Comparison of ENCODE assay signal across 8 cellular contexts in the genomic region with DNA sequence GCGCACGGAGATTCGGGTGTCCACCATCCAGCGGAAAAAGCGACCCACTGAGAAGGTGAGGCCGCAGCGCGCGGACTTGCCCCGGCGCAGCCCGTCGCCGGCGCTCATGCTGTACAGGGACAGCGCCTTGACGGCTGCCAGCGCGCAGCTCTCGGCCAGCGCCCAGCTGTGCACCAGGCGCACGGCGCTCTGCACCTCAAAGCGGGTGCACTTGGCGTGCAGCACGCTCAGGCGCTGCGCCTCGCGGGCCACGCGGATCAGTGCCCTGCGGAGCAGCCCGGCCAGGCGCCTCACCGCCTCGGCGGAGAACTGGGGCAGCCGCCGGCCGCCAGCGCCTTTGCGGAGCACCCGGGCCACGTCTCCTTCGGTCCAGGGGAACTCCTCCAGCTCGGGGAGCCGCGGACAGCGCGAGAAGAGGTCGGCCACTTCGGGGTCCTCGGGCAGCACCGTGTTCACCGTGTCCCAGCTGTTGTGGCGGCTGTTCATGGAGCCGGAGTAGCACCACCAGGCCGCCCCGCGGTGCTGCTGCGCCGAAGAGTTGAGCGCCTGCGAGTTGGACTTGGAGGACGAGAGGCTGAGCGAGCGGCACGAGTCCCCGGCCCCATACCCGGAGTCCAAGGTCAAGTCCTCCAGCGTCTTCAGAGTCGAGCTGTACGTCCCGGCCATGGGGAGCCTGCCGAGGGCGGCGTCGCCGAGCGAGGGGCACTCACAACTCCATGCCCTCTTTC. TPM values are rescaled to one million over a fixed set of nuclear protein-coding genes. Genes with fewer than 3 reads are reported as not detected.
DNase-seq lines count a peak whose midpoint lies in the region; ATAC-seq, FAIRE-seq and TF ChIP-seq lines count a peak whose summit lies in the region.

No MANE protein-coding gene starts in this region.

- H3K9me3 ChIP-seq in AG04450 (ENCODE audit: control insufficient read depth, insufficient read depth, low read length) (no peaks in the 10 kb centered on the region; the same call in 1 of the 2 replicates), spleen (no peaks in the 10 kb centered on the region)

- POLR2A ChIA-PET in AG04450 (lab: Yijun Ruan, JAX): interaction anchor here (1.1 to 2.4 kb wide), 6 partner anchors 82 to 186 kb away, joined by 3 to 17 read pairs (median 4); no protein-coding TSS in a partner anchor

- no peak for FAIRE-seq in bronchial epithelial cell (lab: Jason Lieb, UNC)

- H3K27me3 ChIP-seq in AG04450 (ENCODE audit: control insufficient read depth, insufficient read depth, low read length) (peaks cover 24% of the 10 kb centered on the region), bronchial epithelial cell (ENCODE audit: control insufficient read depth, insufficient read depth, low read length) (no peaks in the 10 kb centered on the region), spleen (replicated peaks in 1 of 7) (peaks cover 0 to 58% (median 23%) of the 10 kb centered on the region in 7 donors)

- H3K4me3 ChIP-seq in AG04450 (ENCODE audit: low read depth, low read length): peak overlapping the region; percentile 63
- peak overlapping the region; percentile 43 for H3K4me3 ChIP-seq in Jurkat, Clone E6-1 (ENCODE audit: low read length)
- peak overlapping the region; percentile 48 for H3K4me3 ChIP-seq in bronchial epithelial cell (ENCODE audit: low read depth, low read length)
- H3K4me3 ChIP-seq in spleen: peak overlapping the region; percentile 49 to 78 (median 64)

- H3K36me3 ChIP-seq in bronchial epithelial cell (ENCODE audit: control insufficient read depth, insufficient read depth, low read length): no peaks in the 10 kb centered on the region
- no peaks in the 10 kb centered on the region for H3K36me3 ChIP-seq in spleen

- 0 to 1% (median 0%) methylated on average over 14 to 82 of the region's 82 CpGs for WGBS in spleen, 5 donors

- peaks cover 14 to 48% (median 35%) of the 10 kb centered on the region in 6 donors for H3K4me1 ChIP-seq in spleen

- DNase-seq in AG04450 (ENCODE audit: low read depth, low spot score) (no peak), bronchial epithelial cell (ENCODE audit: low read depth) (peak; percentile 36), iris pigment epithelial cell (ENCODE audit: low read depth) (peak; percentile 72), spleen (peak; percentile 93), NCI-H2081 treated with DMSO at 0.1 percent for 48 hours (lab: John Stamatoyannopoulos, UW) (no peak)
- no peak for DNase-seq in Jurkat, Clone E6-1 (ENCODE audit: low read depth, low spot score)

- no peak; the same call in 1 of the 2 replicates for TF ChIP-seq CTCF in AG04450 (IDR thresholded peaks at IDR 0.05; ENCODE audit: low read depth, low read length)
- TF ChIP-seq CTCF in VCaP (conservative IDR thresholded peaks at IDR 0.05): peak; percentile 29
- peak; percentile 1 for TF ChIP-seq CTCF in bronchial epithelial cell (IDR thresholded peaks at IDR 0.05; ENCODE audit: insufficient read depth, low read length, severe bottlenecking)
- no peak for TF ChIP-seq CTCF in spleen (IDR thresholded peaks at IDR 0.05 in 8 of 11, conservative IDR thresholded peaks at IDR 0.05 in 3 of 11)

- ATAC-seq in GM18870 (IDR thresholded peaks at IDR 0.05; ENCODE audit: unreplicated experiment): peak; percentile 8

- H3K27ac ChIP-seq in AG04450 (ENCODE audit: low read depth, low read length): no peak overlapping the region
- peak overlapping the region; percentile 85 for H3K27ac ChIP-seq in VCaP
- H3K27ac ChIP-seq in spleen: peak overlapping the region in 7 of 8 donors; percentile 19 to 80 (median 58)

- no peak for TF ChIP-seq POLR2A in spleen (IDR thresholded peaks at IDR 0.05)

- intact Hi-C loops in spleen (cut with DNase I; ENCODE audit: low total_unique reads): no loop called here

- CTCF ChIA-PET in AG04450 (lab: Charles Lee): interaction anchor here (0.7 to 6.3 kb wide), 7 partner anchors 8 to 1465 kb away, joined by 3 to 77 read pairs (median 5); no protein-coding TSS in a partner anchor

RNA-seq across cellular contexts. Expression of a gene that starts 0.7 kb away (rescaled TPM):
- polyA plus RNA-seq in AG04450 (2011; rRNA removed) (0.43 and 0.58 TPM in 2 replicates), spleen (under 1 TPM; 0.41 to 0.67 (median 0.58) TPM)
- polyA minus RNA-seq in AG04450 (2011; rRNA and poly(A)+ RNA removed): 0.64 and 0.74 TPM in 2 replicates
- polyA plus RNA-seq in Jurkat, Clone E6-1 (2012; ENCODE audit: insufficient read depth, insufficient read length): 0.36 TPM
- total RNA-seq in bronchial epithelial cell (0.53 and 2.2 TPM in 2 replicates), spleen (1 to 10 TPM; 1.5 to 2.9 (median 2.0) TPM)

Comparison
In these comparisons a context has a peak if more than half of its experiments do, and no peak if none do; other contexts are left out.
1. DNase-seq: peak in bronchial epithelial cell (single experiment), iris pigment epithelial cell (single experiment) and spleen (single experiment); none in AG04450 (single experiment), Jurkat, Clone E6-1 (single experiment) and NCI-H2081 treated with DMSO at 0.1 percent for 48 hours (single experiment).
2. CTCF ChIP-seq: peak in VCaP (single experiment) and bronchial epithelial cell (single experiment); none in AG04450 (single experiment) and spleen (0 of 11).
3. Peak in every context shown above with its lines, with median percentiles within 50 percentile points of each other: H3K4me3 ChIP-seq.